ENCODE assay signal across 8 cellular contexts in the genomic region with DNA sequence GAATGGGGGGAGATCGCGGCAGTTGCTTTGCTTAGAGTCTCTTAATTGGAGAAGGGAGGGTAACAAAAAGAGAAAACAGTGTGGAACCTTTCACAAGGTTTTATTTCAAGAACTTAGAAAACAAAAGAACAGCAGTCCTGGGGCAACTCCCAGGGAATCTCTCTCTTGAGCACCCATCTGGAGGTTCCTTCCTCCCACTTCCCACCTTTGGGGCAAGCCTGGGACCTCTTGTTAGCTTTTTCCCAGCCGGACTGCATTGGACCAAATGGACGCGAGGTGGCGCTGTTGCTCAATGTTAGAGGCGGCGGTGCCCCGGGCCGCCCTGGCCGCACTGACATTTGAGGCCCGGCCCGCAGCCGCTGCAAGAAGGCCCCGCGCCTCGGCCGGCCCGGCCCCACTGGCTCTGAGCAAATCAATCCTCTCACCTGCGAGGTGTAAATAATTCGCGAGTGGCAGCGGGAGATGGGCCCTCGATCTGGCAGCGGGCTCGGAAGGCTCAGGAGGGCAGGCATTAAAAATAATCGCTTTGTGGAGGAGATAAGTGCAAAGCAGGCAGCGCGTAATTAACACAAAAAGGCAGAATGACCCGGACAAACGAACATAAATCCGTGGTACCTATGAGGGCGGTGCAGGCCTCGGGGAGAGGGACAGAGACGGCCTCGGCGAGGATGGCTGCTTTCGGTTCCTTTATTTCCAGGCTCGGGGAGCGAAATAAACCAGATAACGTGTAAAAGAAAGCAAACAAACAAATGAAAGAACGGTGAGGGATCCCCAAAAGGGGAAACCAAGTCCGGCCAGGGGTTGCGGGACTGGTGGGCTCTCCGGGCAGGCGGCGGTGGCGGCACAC. TPM values are rescaled to one million over a fixed set of nuclear protein-coding genes. Genes with fewer than 3 reads are reported as not detected.
DNase-seq lines count a peak whose midpoint lies in the region; ATAC-seq and TF ChIP-seq lines count a peak whose summit lies in the region.

No MANE protein-coding gene starts in this region.

- H3K9ac ChIP-seq in mesenchymal stem cell (ENCODE audit: low read length): peak overlapping the region; percentile 98

- H2BK5ac ChIP-seq in mesenchymal stem cell (ENCODE audit: low read depth, low read length, poor library complexity, severe bottlenecking): no peak overlapping the region

- peaks cover 95% of the 10 kb centered on the region for H3K27me3 Mint-ChIP-seq in activated CD4-positive, alpha-beta memory T cell treated with anti-CD3 and anti-CD28 coated beads, Interleukin-2, amount 10 ng/mL, durations not matched to agents 7 days and 5 days

- H3K4me3 ChIP-seq in dorsolateral prefrontal cortex (peak overlapping the region in 28 of 59 donors; percentile 2 to 51 (median 30)), mesenchymal stem cell (ENCODE audit: insufficient read depth in 1 of 2, low read depth in 1 of 2, low read length in 2 of 2) (peak overlapping the region; percentile 42 to 86)

- peak overlapping the region; percentile 80 to 89 for H3K18ac ChIP-seq in mesenchymal stem cell (ENCODE audit: low read depth in 1 of 2, low read length in 2 of 2)

- H3K36me3 Mint-ChIP-seq in activated CD4-positive, alpha-beta memory T cell treated with anti-CD3 and anti-CD28 coated beads, Interleukin-2, amount 10 ng/mL, durations not matched to agents 7 days and 5 days (ENCODE audit: low read depth): peaks cover 3% of the 10 kb centered on the region

- no peak overlapping the region for H3K27ac ChIP-seq in dorsolateral prefrontal cortex
- peak overlapping the region; percentile 81 for H3K27ac ChIP-seq in mesenchymal stem cell (ENCODE audit: low read length, poor library complexity, severe bottlenecking)

- H3K4ac ChIP-seq in mesenchymal stem cell (ENCODE audit: low read depth in 1 of 2, low read length in 2 of 2): peak overlapping the region; percentile 21 to 78

- peaks cover 36% of the 10 kb centered on the region for H3K4me1 ChIP-seq in mesenchymal stem cell (ENCODE audit: control insufficient read depth, insufficient read depth, low read depth, low read length)

- H2BK15ac ChIP-seq in mesenchymal stem cell (ENCODE audit: low read depth, poor library complexity, severe bottlenecking): peak overlapping the region; percentile 86

- no peaks in the 10 kb centered on the region for H3K9me3 Mint-ChIP-seq in activated CD4-positive, alpha-beta memory T cell treated with anti-CD3 and anti-CD28 coated beads, Interleukin-2, amount 10 ng/mL, durations not matched to agents 7 days and 5 days

- H3K4me3 Mint-ChIP-seq in activated CD4-positive, alpha-beta memory T cell treated with anti-CD3 and anti-CD28 coated beads, Interleukin-2, amount 10 ng/mL, durations not matched to agents 7 days and 5 days: peak overlapping the region; percentile 66

- peaks cover 14 to 98% (median 95%) of the 10 kb centered on the region in 45 donors for H3K27me3 ChIP-seq in dorsolateral prefrontal cortex
- no peaks in the 10 kb centered on the region for H3K27me3 ChIP-seq in mesenchymal stem cell (ENCODE audit: control insufficient read depth in 1 of 2, insufficient read depth in 1 of 2, low read length in 2 of 2)

- H2AFZ ChIP-seq in mesenchymal stem cell (ENCODE audit: low read depth, low read length): no peak overlapping the region

- TF ChIP-seq CTCF in GM10248 (IDR thresholded peaks at IDR 0.05; ENCODE audit: control extremely low read depth, extremely low read depth, low read depth, missing control alignments): peak; percentile 94
- peak; percentile 74 to 97 (median 93) for TF ChIP-seq CTCF in dorsolateral prefrontal cortex (IDR thresholded peaks at IDR 0.05 in 54 of 56, conservative IDR thresholded peaks at IDR 0.05 in 2 of 56; ENCODE audit: low read depth in 1 of 56, partially characterized antibody in 56 of 56)

- POLR2A ChIA-PET in GM10248 (lab: Yijun Ruan, JAX): no interaction called here
- POLR2A ChIA-PET in activated CD4-positive, alpha-beta memory T cell treated with anti-CD3 and anti-CD28 coated beads, Interleukin-2, amount 10 ng/mL, durations not matched to agents 7 days and 5 days (lab: Charles Lee): interaction anchor here (0.8 to 1.5 kb wide), 4 partner anchors 46 to 202 kb away, joined by 3 to 4 read pairs (median 4); no protein-coding TSS in a partner anchor

- H3K36me3 ChIP-seq in mesenchymal stem cell (ENCODE audit: control insufficient read depth in 1 of 2, insufficient read depth in 2 of 2, low read depth in 1 of 2, low read length in 2 of 2): peaks cover 0 to 3% of the 10 kb centered on the region in 2 experiments

- H3K14ac ChIP-seq in mesenchymal stem cell (ENCODE audit: low read length in 2 of 2): no peak overlapping the region

- DNase-seq in GM10248 (ENCODE audit: extremely low spot score) (peak; percentile 82), NCI-H345 treated with DMSO at 0.1 percent for 48 hours (lab: John Stamatoyannopoulos, UW; ENCODE audit: unreplicated experiment) (peak; percentile 22), dorsolateral prefrontal cortex (peak; percentile 69 to 87 (median 79)), mesenchymal stem cell (peak; percentile 89)
- DNase-seq in activated CD4-positive, alpha-beta memory T cell treated with anti-CD3 and anti-CD28 coated beads, Interleukin-2, amount 10 ng/mL, durations not matched to agents 7 days and 5 days: peak; percentile 85
- DNase-seq in stimulated activated CD8-positive, alpha-beta memory T cell treated with anti-CD3 and anti-CD28 coated beads, Interleukin-12 subunit alpha, Interleukin-12 subunit beta, amount 100 ng/mL, for 1 hour (ENCODE audit: low read depth): peak; percentile 83

- H4K8ac ChIP-seq in mesenchymal stem cell (ENCODE audit: low read length): peak overlapping the region; percentile 0

- intact Hi-C loops in dorsolateral prefrontal cortex (cut with DNase I): loop anchor here (1.0 to 10.0 kb wide), 5 partner anchors 185 to 369 kb away; no protein-coding TSS in a partner anchor

- WGBS in mesenchymal stem cell: 11% methylated on average over 46 of the region's 48 CpGs

- H3K4me2 ChIP-seq in mesenchymal stem cell (ENCODE audit: low read length, poor library complexity, severe bottlenecking): peak overlapping the region; percentile 77

- peak overlapping the region; percentile 54 for H2AK5ac ChIP-seq in mesenchymal stem cell (ENCODE audit: low read length, severe bottlenecking)

- peak; percentile 63 for ATAC-seq in HG02763 (IDR thresholded peaks at IDR 0.05; ENCODE audit: unreplicated experiment)
- ATAC-seq in HG03045 (IDR thresholded peaks at IDR 0.05; ENCODE audit: unreplicated experiment): no peak

- H3K79me1 ChIP-seq in mesenchymal stem cell (replicated peaks; ENCODE audit: low read length, poor library complexity, severe bottlenecking): no peaks in the 10 kb centered on the region

- peak overlapping the region in 1 of 2 experiments; percentile 76 for H2BK12ac ChIP-seq in mesenchymal stem cell (ENCODE audit: low read length in 2 of 2)

- CTCF ChIA-PET in GM10248 (lab: Yijun Ruan, JAX): interaction anchor here (0.6 to 7.2 kb wide), 28 partner anchors 9 to 373 kb away, joined by 3 to 139 read pairs (median 5); partner anchors contain the start of genes COPZ1, HOXC10, HOXC4 and HOXC5
- CTCF ChIA-PET in activated CD4-positive, alpha-beta memory T cell treated with anti-CD3 and anti-CD28 coated beads, Interleukin-2, amount 10 ng/mL, durations not matched to agents 7 days and 5 days (lab: Charles Lee): interaction anchor here (0.6 to 7.0 kb wide), 23 partner anchors 10 to 491 kb away, joined by 3 to 74 read pairs (median 4); partner anchors contain the start of genes HOXC10, HOXC5, NCKAP1L and SMUG1

- no peak overlapping the region for H3K27ac Mint-ChIP-seq in activated CD4-positive, alpha-beta memory T cell treated with anti-CD3 and anti-CD28 coated beads, Interleukin-2, amount 10 ng/mL, durations not matched to agents 7 days and 5 days

- H4K91ac ChIP-seq in mesenchymal stem cell (ENCODE audit: low read length): no peak overlapping the region

- H2BK120ac ChIP-seq in mesenchymal stem cell (ENCODE audit: low read depth, low read length): peak overlapping the region; percentile 22

- H3K9me3 ChIP-seq in mesenchymal stem cell (ENCODE audit: control insufficient read depth, low read length): no peaks in the 10 kb centered on the region

- H3K4me1 Mint-ChIP-seq in activated CD4-positive, alpha-beta memory T cell treated with anti-CD3 and anti-CD28 coated beads, Interleukin-2, amount 10 ng/mL, durations not matched to agents 7 days and 5 days: peaks cover 25% of the 10 kb centered on the region

- peak overlapping the region in 1 of 2 experiments; percentile 96 for H3K23ac ChIP-seq in mesenchymal stem cell (ENCODE audit: low read length in 2 of 2)

RNA-seq across cellular contexts. Expression of gene HOXC8, which starts 2.7 kb away (rescaled TPM):
- total RNA-seq in activated CD4-positive, alpha-beta memory T cell treated with anti-CD3 and anti-CD28 coated beads, Interleukin-2, amount 10 ng/mL, durations not matched to agents 7 days and 5 days: not detected
- total RNA-seq in dorsolateral prefrontal cortex: not detected
- polyA plus RNA-seq in mesenchymal stem cell (2013, experiment 1 of 2): 66.4 TPM
- 67.1 TPM for polyA plus RNA-seq in mesenchymal stem cell (2013, experiment 2 of 2)

RNA-seq across cellular contexts. Expression of gene HOXC9, which starts 6.1 kb away (rescaled TPM):
- not detected for total RNA-seq in activated CD4-positive, alpha-beta memory T cell treated with anti-CD3 and anti-CD28 coated beads, Interleukin-2, amount 10 ng/mL, durations not matched to agents 7 days and 5 days
- not detected for total RNA-seq in dorsolateral prefrontal cortex
- 18.0 TPM for polyA plus RNA-seq in mesenchymal stem cell (2013, experiment 1 of 2)
- 18.5 TPM for polyA plus RNA-seq in mesenchymal stem cell (2013, experiment 2 of 2)

RNA-seq across cellular contexts. Expression of gene HOXC10, which starts 21.1 kb away (rescaled TPM):
- not detected for total RNA-seq in activated CD4-positive, alpha-beta memory T cell treated with anti-CD3 and anti-CD28 coated beads, Interleukin-2, amount 10 ng/mL, durations not matched to agents 7 days and 5 days
- total RNA-seq in dorsolateral prefrontal cortex: under 1 TPM in 1 of 120 experiments, not detected in 119; 0.34 TPM
- polyA plus RNA-seq in mesenchymal stem cell (2013, experiment 1 of 2): 8.9 TPM
- 9.4 TPM for polyA plus RNA-seq in mesenchymal stem cell (2013, experiment 2 of 2)

RNA-seq across cellular contexts. Expression of gene HOXC6, which starts 22.2 kb away (rescaled TPM):
- total RNA-seq in activated CD4-positive, alpha-beta memory T cell treated with anti-CD3 and anti-CD28 coated beads, Interleukin-2, amount 10 ng/mL, durations not matched to agents 7 days and 5 days: not detected
- not detected for total RNA-seq in dorsolateral prefrontal cortex
- polyA plus RNA-seq in mesenchymal stem cell (2013, experiment 1 of 2): 49.1 TPM
- 49.1 TPM for polyA plus RNA-seq in mesenchymal stem cell (2013, experiment 2 of 2)

RNA-seq across cellular contexts. Expression of gene HOXC5, which starts 26.8 kb away (rescaled TPM):
- not detected for total RNA-seq in activated CD4-positive, alpha-beta memory T cell treated with anti-CD3 and anti-CD28 coated beads, Interleukin-2, amount 10 ng/mL, durations not matched to agents 7 days and 5 days
- total RNA-seq in dorsolateral prefrontal cortex: not detected
- polyA plus RNA-seq in mesenchymal stem cell (2013, experiment 1 of 2): 0.30 TPM
- polyA plus RNA-seq in mesenchymal stem cell (2013, experiment 2 of 2): 0.27 TPM

Comparison
In these comparisons a context has a peak if more than half of its experiments do, and no peak if none do; other contexts are left out.
1. DNase-seq: peak in every context shown above with its lines; median percentile 89 in mesenchymal stem cell; 85 in activated CD4-positive, alpha-beta memory T cell treated with anti-CD3 and anti-CD28 coated beads, Interleukin-2, amount 10 ng/mL, durations not matched to agents 7 days and 5 days; 83 in stimulated activated CD8-positive, alpha-beta memory T cell treated with anti-CD3 and anti-CD28 coated beads, Interleukin-12 subunit alpha, Interleukin-12 subunit beta, amount 100 ng/mL, for 1 hour; 82 in GM10248; 79 in dorsolateral prefrontal cortex; 22 in NCI-H345 treated with DMSO at 0.1 percent for 48 hours.